20 cellular contexts compared by ENCODE assay signal in genomic region chr3:104768886-104769285, GRCh38.
DNase-seq lines count a peak whose midpoint lies in the region; ATAC-seq and TF ChIP-seq lines count a peak whose summit lies in the region.
"Had no signal": no experiment of that assay in that cellular context is flagged by ENCODE, and none has a peak within 500 bp of the region (broad histone marks: within the 10 kb centered on the region; RNA-seq: fewer than 3 reads in every experiment).

No MANE protein-coding gene starts in this region.

- H3K4me3 ChIP-seq in AG10803 (ENCODE audit: low read length): no peak overlapping the region
- H3K4me3 ChIP-seq in PC-9: no peak overlapping the region
- no peak overlapping the region for H3K4me3 ChIP-seq in osteoblast (ENCODE audit: insufficient read depth, low read length)
- H3K4me3 ChIP-seq in HAP-1: no peak overlapping the region
- no peak overlapping the region for H3K4me3 ChIP-seq in heart right ventricle
- H3K4me3 ChIP-seq: A549, MG63 had no signal

- no peaks in the 10 kb centered on the region; the same call in 1 of the 2 replicates for H3K9me2 ChIP-seq in PC-9 (ENCODE audit: insufficient read depth)

- H3K79me2 ChIP-seq in PC-9 (ENCODE audit: low read depth) (no peaks in the 10 kb centered on the region), osteoblast (ENCODE audit: insufficient read depth, low read length) (no peaks in the 10 kb centered on the region)

- no peaks in the 10 kb centered on the region for H3K9me3 ChIP-seq in PC-9 (ENCODE audit: insufficient read depth, low read depth)
- H3K9me3 ChIP-seq in osteoblast (ENCODE audit: low read depth, low read length): no peaks in the 10 kb centered on the region
- no peaks in the 10 kb centered on the region for H3K9me3 ChIP-seq in HAP-1
- no peaks in the 10 kb centered on the region for H3K9me3 ChIP-seq in heart right ventricle
- H3K9me3 ChIP-seq: A549, BE2C, MG63 had no signal

- no peaks in the 10 kb centered on the region for H3K27me3 ChIP-seq in PC-9 (ENCODE audit: insufficient read depth, low read depth)
- H3K27me3 ChIP-seq in osteoblast (ENCODE audit: insufficient read depth, low read length): no peaks in the 10 kb centered on the region
- H3K27me3 ChIP-seq in HAP-1 (ENCODE audit: low read depth): no peaks in the 10 kb centered on the region
- H3K27me3 ChIP-seq in heart right ventricle: no peaks in the 10 kb centered on the region
- H3K27me3 ChIP-seq: BE2C, MG63 had no signal

- H3K27ac Mint-ChIP-seq in progenitor cell of endocrine pancreas: peak overlapping the region; percentile 19
- no peak overlapping the region for H3K27ac Mint-ChIP-seq in activated CD4-positive, alpha-beta memory T cell treated with anti-CD3 and anti-CD28 coated beads, Interleukin-2, amount 10 ng/mL, durations not matched to agents 7 days and 5 days

- H4K20me1 ChIP-seq in PC-9 (ENCODE audit: insufficient read depth): no peaks in the 10 kb centered on the region
- no peaks in the 10 kb centered on the region for H4K20me1 ChIP-seq in osteoblast (ENCODE audit: insufficient read depth, low read length)

- 85 to 92% methylated on average over 3 of the region's 3 CpGs for WGBS in heart right ventricle, 2 donors

- CTCF ChIA-PET in PC-9 (lab: Charles Lee): no interaction called here
- CTCF ChIA-PET in activated CD4-positive, alpha-beta memory T cell treated with anti-CD3 and anti-CD28 coated beads, Interleukin-2, amount 10 ng/mL, durations not matched to agents 7 days and 5 days (lab: Charles Lee): no interaction called here

- TF ChIP-seq CTCF in AG10803 (conservative IDR thresholded peaks at IDR 0.05; ENCODE audit: low read length): no peak
- TF ChIP-seq CTCF in PC-9 (conservative IDR thresholded peaks at IDR 0.05): no peak
- no peak for TF ChIP-seq CTCF in progenitor cell of endocrine pancreas (IDR thresholded peaks at IDR 0.05; ENCODE audit: unreplicated experiment)
- TF ChIP-seq CTCF in osteoblast (IDR thresholded peaks at IDR 0.05; ENCODE audit: extremely low read depth, low read depth, low read length): no peak
- TF ChIP-seq CTCF in heart right ventricle (IDR thresholded peaks at IDR 0.05): no peak

- H3K27me3 Mint-ChIP-seq in progenitor cell of endocrine pancreas: no peaks in the 10 kb centered on the region
- no peaks in the 10 kb centered on the region for H3K27me3 Mint-ChIP-seq in activated CD4-positive, alpha-beta memory T cell treated with anti-CD3 and anti-CD28 coated beads, Interleukin-2, amount 10 ng/mL, durations not matched to agents 7 days and 5 days

- intact Hi-C loops in PC-9 (cut with micrococcal nuclease; ENCODE audit: unreplicated experiment): loop anchor here (10.0 kb wide), 1 partner anchor 596 kb away; the partner anchor contains the start of gene ALCAM
- intact Hi-C loops in heart right ventricle (cut with DNase I): no loop called here

- H3K4me1 Mint-ChIP-seq in progenitor cell of endocrine pancreas (ENCODE audit: low read depth): peaks cover 19% of the 10 kb centered on the region
- no peaks in the 10 kb centered on the region for H3K4me1 Mint-ChIP-seq in activated CD4-positive, alpha-beta memory T cell treated with anti-CD3 and anti-CD28 coated beads, Interleukin-2, amount 10 ng/mL, durations not matched to agents 7 days and 5 days

- H3K4me2 ChIP-seq in PC-9: no peak overlapping the region
- H3K4me2 ChIP-seq in osteoblast (ENCODE audit: insufficient read depth, low read length): no peak overlapping the region
- H3K4me2 ChIP-seq: A549 had no signal

- no peaks in the 10 kb centered on the region for H3F3A ChIP-seq in PC-9 (ENCODE audit: insufficient read depth, low read depth)

- peak; percentile 18 for DNase-seq in AG10803 (ENCODE audit: low read depth)
- DNase-seq in PC-9: no peak
- DNase-seq in glomerular visceral epithelial cell (ENCODE audit: extremely low spot score): peak; percentile 5
- no peak for DNase-seq in progenitor cell of endocrine pancreas (ENCODE audit: low spot score, unreplicated experiment)
- no peak for DNase-seq in osteoblast (ENCODE audit: insufficient read length, low spot score, missing footprints)
- DNase-seq in HAP-1 (ENCODE audit: low spot score in 2 of 2): no peak
- no peak for DNase-seq in heart right ventricle
- DNase-seq in activated CD4-positive, alpha-beta memory T cell treated with anti-CD3 and anti-CD28 coated beads, Interleukin-2, amount 10 ng/mL, durations not matched to agents 7 days and 5 days: no peak
- DNase-seq: BE2C, DMS53, Kasumi-1, MG63, NCI-H1417, NCI-H1694 treated with DMSO at 0.1 percent for 48 hours, NCI-H2081 treated with DMSO at 0.1 percent for 48 hours, NCI-H2171 treated with DMSO at 0.1 percent for 48 hours, NCI-H524 treated with DMSO at 0.1 percent for 48 hours, OCI-M1 had no signal

- H3K27ac ChIP-seq in PC-9 (no peak overlapping the region), osteoblast (ENCODE audit: low read depth, low read length) (no peak overlapping the region), heart right ventricle (no peak overlapping the region)
- H3K27ac ChIP-seq: A549 had no signal

- H3K36me3 Mint-ChIP-seq in progenitor cell of endocrine pancreas (ENCODE audit: insufficient read depth): no peaks in the 10 kb centered on the region
- no peaks in the 10 kb centered on the region for H3K36me3 Mint-ChIP-seq in activated CD4-positive, alpha-beta memory T cell treated with anti-CD3 and anti-CD28 coated beads, Interleukin-2, amount 10 ng/mL, durations not matched to agents 7 days and 5 days (ENCODE audit: low read depth)

- no TSS peak for BruUV-seq in PC-9 (replicated peaks; lab: Mats Ljungman, UMichigan)

- H2AFZ ChIP-seq in PC-9 (0 out of 2 replicates have a peak overlapping the region, but pooled peaks have one; percentile 58), osteoblast (ENCODE audit: low read length) (no peak overlapping the region)

- no peaks in the 10 kb centered on the region for H3K9me3 Mint-ChIP-seq in progenitor cell of endocrine pancreas (ENCODE audit: low read depth)
- H3K9me3 Mint-ChIP-seq in activated CD4-positive, alpha-beta memory T cell treated with anti-CD3 and anti-CD28 coated beads, Interleukin-2, amount 10 ng/mL, durations not matched to agents 7 days and 5 days: no peaks in the 10 kb centered on the region

- in situ Hi-C loops in HAP-1 (cut with MboI; ENCODE audit: low sequenced_read_pairs): no loop called here

- no peak overlapping the region for H3K4me3 Mint-ChIP-seq in progenitor cell of endocrine pancreas (ENCODE audit: low read depth)
- no peak overlapping the region for H3K4me3 Mint-ChIP-seq in activated CD4-positive, alpha-beta memory T cell treated with anti-CD3 and anti-CD28 coated beads, Interleukin-2, amount 10 ng/mL, durations not matched to agents 7 days and 5 days

- ATAC-seq in heart right ventricle: no peak
- ATAC-seq: A549, Right ventricle myocardium inferior had no signal

- POLR2A ChIA-PET in PC-9 (lab: Charles Lee; ENCODE audit: unreplicated experiment): no interaction called here
- POLR2A ChIA-PET in activated CD4-positive, alpha-beta memory T cell treated with anti-CD3 and anti-CD28 coated beads, Interleukin-2, amount 10 ng/mL, durations not matched to agents 7 days and 5 days (lab: Charles Lee): no interaction called here

- H3K36me3 ChIP-seq in PC-9 (ENCODE audit: low read depth) (no peaks in the 10 kb centered on the region), osteoblast (ENCODE audit: insufficient read depth, low read length) (no peaks in the 10 kb centered on the region), HAP-1 (replicated peaks) (no peaks in the 10 kb centered on the region), heart right ventricle (no peaks in the 10 kb centered on the region)
- H3K36me3 ChIP-seq: BE2C, MG63 had no signal

- H3K4me1 ChIP-seq in PC-9 (replicated peaks; ENCODE audit: insufficient read depth) (no peaks in the 10 kb centered on the region), osteoblast (ENCODE audit: insufficient read depth, low read length) (no peaks in the 10 kb centered on the region), HAP-1 (no peaks in the 10 kb centered on the region), heart right ventricle (no peaks in the 10 kb centered on the region)
- H3K4me1 ChIP-seq: A549 had no signal

Comparison
In these comparisons a context has a peak if more than half of its experiments do, and no peak if none do; other contexts are left out.
1. DNase-seq: peak in AG10803 (single experiment) and glomerular visceral epithelial cell (single experiment); none in PC-9 (0 of 2), progenitor cell of endocrine pancreas (single experiment), osteoblast (single experiment), HAP-1 (0 of 2), heart right ventricle (0 of 2) and activated CD4-positive, alpha-beta memory T cell treated with anti-CD3 and anti-CD28 coated beads, Interleukin-2, amount 10 ng/mL, durations not matched to agents 7 days and 5 days (single experiment).